In genomic region chr21:45471229-45472052, GRCh38 we compare ENCODE assay signal across 8 cellular contexts.
A peak's percentile ranks its signal among the peaks of the same experiment; 100 is the strongest.
DNase-seq lines count a peak whose midpoint lies in the region; ATAC-seq, FAIRE-seq and TF ChIP-seq lines count a peak whose summit lies in the region.

No MANE protein-coding gene starts in this region.

- H3K27me3 ChIP-seq in K562 (ENCODE audit: control insufficient read depth in 2 of 2, insufficient read depth in 2 of 2, low read length in 2 of 2), result peaks cover 0 to 10% of the 10 kb centered on the region in 2 experiments; a peak in 3 of 5 replicates

- no peak overlapping the region for H2AFZ ChIP-seq in K562 (ENCODE audit: low read depth, low read length)

- POLR2A ChIA-PET in K562 (lab: Yijun Ruan, JAX), result interaction anchor here (0.6 to 1.7 kb wide), 4 partner anchors 9 to 133 kb away, joined by 3 to 5 read pairs (median 4); no protein-coding TSS in a partner anchor

- TF ChIP-seq CTCF in K562 (IDR thresholded peaks at IDR 0.05 in 2 of 3, conservative IDR thresholded peaks at IDR 0.05 in 1 of 3; ENCODE audit: insufficient read depth in 2 of 3, low read depth in 1 of 3, low read length in 3 of 3), result no peak

- H3K4me3 ChIP-seq in K562, result no peak overlapping the region

- H3K27ac ChIP-seq in K562 (ENCODE audit: extremely low read depth, low read depth, low read length), result no peak overlapping the region
- H3K27ac ChIP-seq in substantia nigra (ENCODE audit: low read depth, low read length, poor library complexity, severe bottlenecking), result peak overlapping the region; percentile 93

- ATAC-seq in K562, result no peak
- no peak for ATAC-seq in GM21360 (IDR thresholded peaks at IDR 0.05; ENCODE audit: unreplicated experiment)
- ATAC-seq in GM19395 (IDR thresholded peaks at IDR 0.05; ENCODE audit: unreplicated experiment), result no peak

- H3K9me1 ChIP-seq in K562 (ENCODE audit: control insufficient read depth, insufficient read depth, low read length), result peaks cover 4% of the 10 kb centered on the region

- TF ChIP-seq EP300 in K562 (IDR thresholded peaks at IDR 0.05; ENCODE audit: low read length), result no peak

- H3K9me3 ChIP-seq in K562 (replicated peaks; ENCODE audit: control insufficient read depth, insufficient read depth, low read depth, low read length), result no peaks in the 10 kb centered on the region; the same call in 1 of the 2 replicates

- BruUV-seq in K562 (replicated peaks; lab: Mats Ljungman, UMichigan), result no TSS peak

- CTCF ChIA-PET in K562 (lab: Yijun Ruan, JAX; ENCODE audit: low intra/inter-chr PET ratio), result no interaction called here

- no peaks in the 10 kb centered on the region; the same call in 2 of the 3 replicates for H3K36me3 ChIP-seq in K562 (ENCODE audit: control insufficient read depth, insufficient read depth, low read length)

- no peak overlapping the region for H3K4me2 ChIP-seq in K562 (ENCODE audit: insufficient read depth, low read length)

- peak; percentile 19 for FAIRE-seq in K562 (lab: Jason Lieb, UNC)

- intact Hi-C loops in K562 (cut with micrococcal nuclease), result no loop called here

- H4K20me1 ChIP-seq in K562 (replicated peaks; ENCODE audit: control insufficient read depth, insufficient read depth, low read length), result peaks cover 31% of the 10 kb centered on the region

- TF ChIP-seq POLR2A in K562 (conservative IDR thresholded peaks at IDR 0.05), result no peak

- peak; percentile 5 for DNase-seq in HS-27A (ENCODE audit: low read depth)
- DNase-seq in K562 (ENCODE audit: extremely low read depth in 1 of 4, low spot score in 3 of 4), result no peak
- peak; percentile 73 for DNase-seq in kidney tubule cell (ENCODE audit: low spot score)
- no peak for DNase-seq in substantia nigra (lab: John Stamatoyannopoulos, UW)
- no peak for DNase-seq in activated gamma-delta T cell treated with Interleukin-2 at 50 U/mL for 16 hours
- DNase-seq in RKO (ENCODE audit: low spot score), result no peak

- in situ Hi-C loops in K562 (cut with MboI), result no loop called here

- TF ChIP-seq RAD21 in K562 (CRISPR knock-in tag; conservative IDR thresholded peaks at IDR 0.05 in 1 of 2, IDR thresholded peaks at IDR 0.05 in 1 of 2), result no peak

- 0 out of 4 replicates have a peak overlapping the region, but pooled peaks of 1 of the 2 experiments have one; percentile 40 for H3K9ac ChIP-seq in K562 (ENCODE audit: insufficient read depth in 1 of 2, low read depth in 2 of 2, low read length in 2 of 2)

- H3K4me1 ChIP-seq in K562 (replicated peaks in 1 of 2; ENCODE audit: control insufficient read depth in 2 of 2, insufficient read depth in 2 of 2, low read length in 2 of 2), result peaks cover 0 to 85% of the 10 kb centered on the region in 2 experiments; a peak in 4 of 5 replicates

- no peaks in the 10 kb centered on the region for H3K79me2 ChIP-seq in K562 (ENCODE audit: control insufficient read depth, insufficient read depth, low read length)

- 43% methylated on average over 24 of the region's 26 CpGs for WGBS in K562 (ENCODE audit: insufficient coverage, low coverage, missing lambda C conversion rate)

TF ChIP-seq in K562, 482 proteins besides CTCF, POLR2A, EP300 and RAD21:
- no peak for TF ChIP-seq HBP1 (CRISPR knock-in tag; IDR thresholded peaks at IDR 0.05)
- TF ChIP-seq TOE1 (IDR thresholded peaks at IDR 0.05; ENCODE audit: borderline replicate concordance), result no peak
- no peak for TF ChIP-seq TOE1 (CRISPR knock-in tag; IDR thresholded peaks at IDR 0.05; ENCODE audit: borderline replicate concordance, low read depth)
- TF ChIP-seq SP1 (CRISPR knock-in tag; IDR thresholded peaks at IDR 0.05), result no peak
- TF ChIP-seq TBP (optimal IDR thresholded peaks at IDR 0.05; ENCODE audit: low read depth, low read length), result no peak
- TF ChIP-seq MAZ (CRISPR knock-in tag; conservative IDR thresholded peaks at IDR 0.05 in 1 of 2, IDR thresholded peaks at IDR 0.05 in 1 of 2), result no peak
- no peak for TF ChIP-seq ZKSCAN8 (CRISPR knock-in tag; IDR thresholded peaks at IDR 0.05)
- no peak for TF ChIP-seq ZNF431 (CRISPR knock-in tag; IDR thresholded peaks at IDR 0.05)
- no peak for TF ChIP-seq SP2 (IDR thresholded peaks at IDR 0.05; ENCODE audit: extremely low read depth, low read depth, low read length, poor library complexity, severe bottlenecking)
- no peak for TF ChIP-seq TGIF2 (CRISPR knock-in tag; IDR thresholded peaks at IDR 0.05)
- no peak for TF ChIP-seq SMARCC2 (IDR thresholded peaks at IDR 0.05; ENCODE audit: low read depth)
TF ChIP-seq in K562: peak in this region for 0.

Comparison
In these comparisons a context has a peak if more than half of its experiments do, and no peak if none do; other contexts are left out.
1. DNase-seq: peak in HS-27A (single experiment) and kidney tubule cell (single experiment); none in K562 (0 of 4), substantia nigra (0 of 49), activated gamma-delta T cell treated with Interleukin-2 at 50 U/mL for 16 hours (single experiment) and RKO (single experiment).